ENCODE assay signal across 17 cellular contexts in genomic region chr2:106701134-106701994, GRCh38.
DNase-seq lines count a peak whose midpoint lies in the region; ATAC-seq, FAIRE-seq and TF ChIP-seq lines count a peak whose summit lies in the region.
"Had no signal": no experiment of that assay in that cellular context is flagged by ENCODE, and none has a peak within 500 bp of the region (broad histone marks: within the 10 kb centered on the region; RNA-seq: fewer than 3 reads in every experiment).

No MANE protein-coding gene starts in this region.

- H3K36me3 ChIP-seq in GM23338 (ENCODE audit: insufficient read depth) (no peaks in the 10 kb centered on the region), osteoblast (ENCODE audit: insufficient read depth, low read length) (no peaks in the 10 kb centered on the region)
- H3K36me3 ChIP-seq: SJCRH30 had no signal

- no peak overlapping the region for H3K4me2 ChIP-seq in GM23338
- H3K4me2 ChIP-seq in osteoblast (ENCODE audit: insufficient read depth, low read length): no peak overlapping the region

- H2AFZ ChIP-seq in GM23338 (peak overlapping the region; percentile 63; the same call in 1 of the 2 replicates), osteoblast (ENCODE audit: low read length) (no peak overlapping the region)

- no peak overlapping the region for H3K4me3 Mint-ChIP-seq in GM23338
- H3K4me3 Mint-ChIP-seq: B cell; CD4-positive, alpha-beta T cell had no signal

- no peak overlapping the region for H3K27ac ChIP-seq in GM23338 (ENCODE audit: low read depth)
- H3K27ac ChIP-seq in osteoblast (ENCODE audit: low read depth, low read length): no peak overlapping the region
- H3K27ac ChIP-seq: SJCRH30 had no signal

- no peak for TF ChIP-seq CTCF in GM23338 (conservative IDR thresholded peaks at IDR 0.05; ENCODE audit: low read depth in 2 of 2)
- TF ChIP-seq CTCF in osteoblast (IDR thresholded peaks at IDR 0.05; ENCODE audit: extremely low read depth, low read depth, low read length): no peak

- no peak overlapping the region for H3K4me3 ChIP-seq in GM23338
- no peak overlapping the region for H3K4me3 ChIP-seq in osteoblast (ENCODE audit: insufficient read depth, low read length)
- H3K4me3 ChIP-seq: SJCRH30 had no signal

- H3K4me1 ChIP-seq in GM23338 (ENCODE audit: insufficient read depth) (no peaks in the 10 kb centered on the region), osteoblast (ENCODE audit: insufficient read depth, low read length) (no peaks in the 10 kb centered on the region)

- peaks cover 15% of the 10 kb centered on the region for H3K9me2 ChIP-seq in GM23338 (ENCODE audit: insufficient read depth)

- no peaks in the 10 kb centered on the region for H3F3A ChIP-seq in GM23338 (replicated peaks; ENCODE audit: low read depth)

- ATAC-seq in GM23338: no peak

- H3K9me3 Mint-ChIP-seq in GM23338: no peaks in the 10 kb centered on the region; the same call in 2 of the 3 replicates

- no peaks in the 10 kb centered on the region for H3K9me3 ChIP-seq in osteoblast (ENCODE audit: low read depth, low read length)
- H3K9me3 ChIP-seq: SJCRH30 had no signal

- no peak overlapping the region for H3K27ac Mint-ChIP-seq in GM23338
- H3K27ac Mint-ChIP-seq: B cell; CD4-positive, alpha-beta T cell had no signal

- no peak for DNase-seq in GM23338 (ENCODE audit: low spot score)
- peak; percentile 27 for DNase-seq in NCI-H1105 (lab: John Stamatoyannopoulos, UW)
- DNase-seq in osteoblast (ENCODE audit: insufficient read length, low spot score, missing footprints): peak; percentile 38
- DNase-seq in NK-92 (lab: John Stamatoyannopoulos, UW; ENCODE audit: unreplicated experiment): no peak
- DNase-seq in activated CD4-positive, alpha-beta T cell treated with anti-CD3 and anti-CD28 coated beads, Interleukin-2, amount 50 U/mL, for 4 hours: no peak
- DNase-seq in GOT3 (lab: John Stamatoyannopoulos, UW): no peak
- DNase-seq: CD4-positive, alpha-beta T cell; NCI-H1694; NCI-H2171; NK-92 treated with Interleukin-12 subunit alpha and Interleukin-12 subunit beta, amount 100 ng/mL, for 24 hours; OCI-M1; RPMI8226; SJCRH30; SW 1271 had no signal

- H3K36me3 Mint-ChIP-seq in GM23338 (ENCODE audit: low read depth): no peaks in the 10 kb centered on the region

- no peaks in the 10 kb centered on the region for H3K27me3 ChIP-seq in GM23338 (ENCODE audit: insufficient read depth)
- no peaks in the 10 kb centered on the region for H3K27me3 ChIP-seq in osteoblast (ENCODE audit: insufficient read depth, low read length)
- H3K27me3 ChIP-seq: SJCRH30 had no signal

- H3K79me2 ChIP-seq in GM23338 (replicated peaks; ENCODE audit: insufficient read depth) (no peaks in the 10 kb centered on the region), osteoblast (ENCODE audit: insufficient read depth, low read length) (no peaks in the 10 kb centered on the region)

- peak; percentile 96 for FAIRE-seq in endometrium (lab: Jason Lieb, UNC)
- FAIRE-seq: D721Med had no signal

- H3K4me1 Mint-ChIP-seq in GM23338: no peaks in the 10 kb centered on the region
- H3K4me1 Mint-ChIP-seq: B cell had no signal

- no peaks in the 10 kb centered on the region for H4K20me1 ChIP-seq in GM23338 (replicated peaks; ENCODE audit: insufficient read depth)
- H4K20me1 ChIP-seq in osteoblast (ENCODE audit: insufficient read depth, low read length): no peaks in the 10 kb centered on the region

- no peaks in the 10 kb centered on the region for H3K27me3 Mint-ChIP-seq in GM23338 (ENCODE audit: insufficient read depth, low read depth, poor library complexity)
- H3K27me3 Mint-ChIP-seq: B cell; CD4-positive, alpha-beta T cell had no signal

TF ChIP-seq in GM23338, 12 proteins besides CTCF, POLR2A, EP300 and RAD21 (continues in another document):
- TF ChIP-seq POLR2AphosphoS5 (IDR thresholded peaks at IDR 0.05; ENCODE audit: low read depth) (no peak), CREB1 (CRISPR knock-in tag; IDR thresholded peaks at IDR 0.05; ENCODE audit: low read depth) (no peak), ETS1 (IDR thresholded peaks at IDR 0.05) (no peak), NANOG (IDR thresholded peaks at IDR 0.05; ENCODE audit: borderline replicate concordance) (no peak), STAT1 (IDR thresholded peaks at IDR 0.05; ENCODE audit: unreplicated experiment) (no peak), EZH2phosphoT487 (IDR thresholded peaks at IDR 0.05; ENCODE audit: unreplicated experiment) (no peak), ZNF331 (CRISPR knock-in tag; IDR thresholded peaks at IDR 0.05; ENCODE audit: low read depth) (no peak), ZNF114 (CRISPR knock-in tag; IDR thresholded peaks at IDR 0.05) (no peak), ZNF462 (CRISPR knock-in tag; IDR thresholded peaks at IDR 0.05) (no peak), JUNB (IDR thresholded peaks at IDR 0.05; ENCODE audit: unreplicated experiment) (no peak)

Comparison
In these comparisons a context has a peak if more than half of its experiments do, and no peak if none do; other contexts are left out.
1. DNase-seq: peak in NCI-H1105 (single experiment) and osteoblast (single experiment); none in GM23338 (single experiment), NK-92 (single experiment), activated CD4-positive, alpha-beta T cell treated with anti-CD3 and anti-CD28 coated beads, Interleukin-2, amount 50 U/mL, for 4 hours (0 of 2) and GOT3 (single experiment).